9 cellular contexts compared by ENCODE assay signal in genomic region chr4:42152507-42153504, GRCh38. TPM values are rescaled to one million over a fixed set of nuclear protein-coding genes. Genes with fewer than 3 reads are reported as not detected.
A peak's percentile ranks its signal among the peaks of the same experiment; 100 is the strongest.
DNase-seq lines count a peak whose midpoint lies in the region; ATAC-seq, FAIRE-seq and TF ChIP-seq lines count a peak whose summit lies in the region.
"Had no signal": no experiment of that assay in that cellular context is flagged by ENCODE, and none has a peak within 500 bp of the region (broad histone marks: within the 10 kb centered on the region; RNA-seq: fewer than 3 reads in every experiment).

Gene BEND4, minus strand, starts transcription at chr4:42152655. Its CDS starts 512 bp downstream, at chr4:42152143.

- H3K79me1 ChIP-seq in H1 (ENCODE audit: low read depth, low read length): 0 out of 2 replicates have a peak, but pooled peaks cover 4% of the 10 kb centered on the region

- TF ChIP-seq EP300 in H1 (IDR thresholded peaks at IDR 0.05; ENCODE audit: borderline replicate concordance in 1 of 2, low read depth in 2 of 2, low read length in 2 of 2): no peak

- no peak within 1 kb of the TSS for H3K4ac ChIP-seq in H1 (replicated peaks; ENCODE audit: insufficient read length, low read depth, low read length)

- WGBS in H1 (ENCODE audit: extremely low coverage in 1 of 2, insufficient coverage in 1 of 2, insufficient read length in 1 of 2, insufficient replicate concordance in 2 of 2, low coverage in 1 of 2, low lambda C conversion rate in 2 of 2, missing lambda C conversion rate in 1 of 2), 2 experiments: 20% methylated on average over 42 of the region's 49 CpGs; no CpG with 5 or more reads in 1 of the 2 experiments
- 8 to 9% (median 8%) methylated on average over 47 to 49 of the region's 49 CpGs for whole genome bisulfite sequencing in psoas muscle, 3 donors

- no peak within 1 kb of the TSS; the same call in 1 of the 2 replicates for H2BK5ac ChIP-seq in H1 (ENCODE audit: low read depth, low read length)

- H3K18ac ChIP-seq in H1 (ENCODE audit: extremely low read depth, low read length): peak within 1 kb of the TSS; percentile 68; the same call in 1 of the 2 replicates

- TF ChIP-seq POLR2A in H1 (IDR thresholded peaks at IDR 0.05; ENCODE audit: control extremely low read depth in 1 of 2, low read depth in 2 of 2, low read length in 2 of 2): no peak

- TF ChIP-seq CTCF in H1 (IDR thresholded peaks at IDR 0.05; ENCODE audit: control extremely low read depth in 1 of 3, insufficient read depth in 1 of 3, low read depth in 1 of 3, low read length in 3 of 3): no peak
- TF ChIP-seq CTCF in psoas muscle (IDR thresholded peaks at IDR 0.05): no peak

- peak; percentile 69 for FAIRE-seq in H1 (lab: Jason Lieb, UNC)
- no peak for FAIRE-seq in RCC 7860 (lab: Jason Lieb, UNC)

- H3K9me3 ChIP-seq in ES-I3 (ENCODE audit: control insufficient read depth, insufficient read depth, low read length): no peaks in the 10 kb centered on the region
- no peaks in the 10 kb centered on the region for H3K9me3 ChIP-seq in KOPT-K1 (ENCODE audit: insufficient read depth, low read length, poor library complexity, severe bottlenecking)
- no peaks in the 10 kb centered on the region for H3K9me3 ChIP-seq in H1 (ENCODE audit: insufficient read depth in 2 of 2, low read depth in 1 of 2, low read length in 1 of 2)
- no peaks in the 10 kb centered on the region for H3K9me3 ChIP-seq in psoas muscle

- CTCF ChIA-PET in H1 (lab: Charles Lee; ENCODE audit: partially characterized antibody): interaction anchor here (1.0 to 1.1 kb wide), 2 partner anchors 127 to 146 kb away, joined by 3 read pairs; no protein-coding TSS in a partner anchor

- H3K4me1 ChIP-seq in ES-I3 (ENCODE audit: insufficient read depth, low read length): no peaks in the 10 kb centered on the region
- H3K4me1 ChIP-seq in H1 (replicated peaks in 1 of 4; ENCODE audit: control insufficient read depth in 3 of 4, insufficient read depth in 4 of 4, low read length in 3 of 4): peaks cover 0 to 9% (median 1%) of the 10 kb centered on the region in 4 experiments; a peak in 4 of 7 replicates
- H3K4me1 ChIP-seq in psoas muscle: no peaks in the 10 kb centered on the region

- peak within 1 kb of the TSS; percentile 56 to 66 (median 66) for H3K4me3 ChIP-seq in H1 (ENCODE audit: extremely low read depth in 1 of 4, insufficient read depth in 2 of 4, low read depth in 3 of 4, low read length in 4 of 4)
- H3K4me3 ChIP-seq in psoas muscle: peak within 1 kb of the TSS; percentile 56

- H4K5ac ChIP-seq in H1 (ENCODE audit: insufficient read length, low read depth, low read length): peak within 1 kb of the TSS; percentile 55

- H2BK120ac ChIP-seq in H1 (replicated peaks; ENCODE audit: low read depth, low read length): no peak within 1 kb of the TSS

- H3K23me2 ChIP-seq in H1 (ENCODE audit: low read depth, low read length): peaks cover 18% of the 10 kb centered on the region; the same call in 1 of the 2 replicates

- peak within 1 kb of the TSS; percentile 76 to 84 for H3K4me2 ChIP-seq in H1 (ENCODE audit: insufficient read depth in 1 of 2, low read depth in 2 of 2, low read length in 2 of 2)

- H3K14ac ChIP-seq in H1 (ENCODE audit: insufficient read length): no peak within 1 kb of the TSS

- H2AK5ac ChIP-seq in H1 (ENCODE audit: low read depth, low read length): no peak within 1 kb of the TSS

- H3K27me3 ChIP-seq in H1 (replicated peaks in 1 of 4; ENCODE audit: control insufficient read depth in 3 of 4, extremely low read depth in 1 of 4, insufficient read depth in 3 of 4, low read length in 3 of 4) (peaks cover 0 to 22% (median 16%) of the 10 kb centered on the region in 4 experiments; a peak in 6 of 7 replicates), psoas muscle (ENCODE audit: insufficient read depth in 3 of 3, low read length in 2 of 3) (peaks cover 5 to 66% (median 20%) of the 10 kb centered on the region in 3 donors)

- H3K36me3 ChIP-seq in ES-I3 (ENCODE audit: insufficient read depth, low read length) (no peaks in the 10 kb centered on the region), KOPT-K1 (ENCODE audit: insufficient read depth, low read length) (no peaks in the 10 kb centered on the region), H1 (ENCODE audit: control insufficient read depth in 2 of 4, insufficient read depth in 4 of 4, low read length in 3 of 4) (no peaks in the 10 kb centered on the region), psoas muscle (ENCODE audit: insufficient read depth in 1 of 2, low read depth in 1 of 2) (no peaks in the 10 kb centered on the region)

- ATAC-seq in GM19468 (IDR thresholded peaks at IDR 0.05; ENCODE audit: extremely low read depth, unreplicated experiment) (peak; percentile 1), psoas muscle (no peak), GM21367 (IDR thresholded peaks at IDR 0.05; ENCODE audit: unreplicated experiment) (no peak)

- TF ChIP-seq RAD21 in H1 (IDR thresholded peaks at IDR 0.05 in 1 of 2, conservative IDR thresholded peaks at IDR 0.05 in 1 of 2; ENCODE audit: low read depth in 2 of 2, low read length in 2 of 2): no peak

- H3K56ac ChIP-seq in H1 (replicated peaks; ENCODE audit: insufficient read length, low read depth, low read length): peak within 1 kb of the TSS; percentile 48

- H2BK15ac ChIP-seq in H1 (ENCODE audit: low read length): 0 out of 2 replicates have a peak within 1 kb of the TSS, but pooled peaks have one; percentile 47

- H2BK20ac ChIP-seq in H1 (ENCODE audit: low read length): no peak within 1 kb of the TSS

- DNase-seq in H1 (ENCODE audit: low read depth in 1 of 2, low spot score in 2 of 2) (peak in 1 of 2 experiments; percentile 55), psoas muscle (no peak), NCI-H2107 treated with DMSO at 0.1 percent for 48 hours (lab: John Stamatoyannopoulos, UW; ENCODE audit: unreplicated experiment) (no peak), RCC 7860 (ENCODE audit: low spot score) (no peak)

- POLR2A ChIA-PET in H1 (lab: Charles Lee; ENCODE audit: partially characterized antibody): interaction anchor here (0.9 to 1.2 kb wide), 3 partner anchors 9 to 195 kb away, joined by 3 to 5 read pairs (median 4); no protein-coding TSS in a partner anchor

- peaks cover 4 to 6% of the 10 kb centered on the region in 2 experiments for H4K20me1 ChIP-seq in H1 (replicated peaks in 1 of 2; ENCODE audit: control insufficient read depth in 1 of 2, insufficient read depth in 2 of 2, low read length in 2 of 2)

- H3K27ac ChIP-seq in KOPT-K1 (ENCODE audit: low read depth, low read length, poor library complexity, severe bottlenecking) (peak within 1 kb of the TSS; percentile 55), H1 (ENCODE audit: low read depth, low read length) (no peak within 1 kb of the TSS), psoas muscle (no peak within 1 kb of the TSS)

- H3K9ac ChIP-seq in ES-I3 (ENCODE audit: low read depth, low read length) (peak within 1 kb of the TSS; percentile 77), H1 (replicated peaks in 1 of 4; ENCODE audit: extremely low read depth in 1 of 4, low read depth in 3 of 4, low read length in 3 of 4) (peak within 1 kb of the TSS in 3 of 4 experiments; percentile 29 to 65 (median 54); a peak in 4 of 7 replicates)

- H4K91ac ChIP-seq in H1 (replicated peaks; ENCODE audit: insufficient read length, low read length): no peak within 1 kb of the TSS

- H4K8ac ChIP-seq in H1 (ENCODE audit: extremely low read depth, insufficient read depth, low read length): peak within 1 kb of the TSS; percentile 74; the same call in 1 of the 2 replicates

- no peak within 1 kb of the TSS for H2AFZ ChIP-seq in H1 (ENCODE audit: low read length)

- H3K23ac ChIP-seq in H1 (ENCODE audit: insufficient read length): no peak within 1 kb of the TSS

- H3K79me2 ChIP-seq in H1 (ENCODE audit: control insufficient read depth in 1 of 2, insufficient read depth in 2 of 2, low read length in 2 of 2): peaks cover 0 to 32% of the 10 kb centered on the region in 2 experiments; a peak in 2 of 4 replicates

- H2BK12ac ChIP-seq in H1 (ENCODE audit: low read depth, low read length): no peak within 1 kb of the TSS

- intact Hi-C loops in psoas muscle (cut with DNase I): no loop called here

TF ChIP-seq in H1, 55 proteins besides CTCF, POLR2A, EP300 and RAD21:
- TF ChIP-seq RBBP5 (IDR thresholded peaks at IDR 0.05; ENCODE audit: borderline replicate concordance, low read depth, low read length) (peak; percentile 13; the same call in 1 of the 2 replicates), TAF1 (IDR thresholded peaks at IDR 0.05; ENCODE audit: low read depth, low read length) (0 out of 2 replicates have a peak, but pooled peaks have one; percentile 25), CHD2 (IDR thresholded peaks at IDR 0.05; ENCODE audit: low read length) (no peak; the same call in 1 of the 2 replicates), YY1 (IDR thresholded peaks at IDR 0.05; ENCODE audit: low read depth, low read length) (0 out of 2 replicates have a peak, but pooled peaks have one; percentile 18), POLR2AphosphoS5 (IDR thresholded peaks at IDR 0.05; ENCODE audit: low read depth, low read length) (no peak), NANOG (IDR thresholded peaks at IDR 0.05; ENCODE audit: insufficient read depth, low read depth, low read length, poor library complexity, severe bottlenecking) (no peak), KDM5A (IDR thresholded peaks at IDR 0.05; ENCODE audit: low read length) (no peak), KDM1A (IDR thresholded peaks at IDR 0.05; ENCODE audit: borderline replicate concordance, low read length) (peak; percentile 95), KDM4A (IDR thresholded peaks at IDR 0.05; ENCODE audit: low read depth, low read length, severe bottlenecking) (peak; percentile 92), BACH1 (IDR thresholded peaks at IDR 0.05; ENCODE audit: low read length) (peak; percentile 50)
- TF ChIP-seq, protein P1, sequence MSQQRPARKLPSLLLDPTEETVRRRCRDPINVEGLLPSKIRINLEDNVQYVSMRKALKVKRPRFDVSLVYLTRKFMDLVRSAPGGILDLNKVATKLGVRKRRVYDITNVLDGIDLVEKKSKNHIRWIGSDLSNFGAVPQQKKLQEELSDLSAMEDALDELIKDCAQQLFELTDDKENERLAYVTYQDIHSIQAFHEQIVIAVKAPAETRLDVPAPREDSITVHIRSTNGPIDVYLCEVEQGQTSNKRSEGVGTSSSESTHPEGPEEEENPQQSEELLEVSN (IDR thresholded peaks at IDR 0.05): 0 out of 2 replicates have a peak, but pooled peaks have one; percentile 5

RNA-seq across cellular contexts. Expression of gene BEND4, which starts in this region (rescaled TPM):
- total RNA-seq in H1 (2021; fragmentation: NEBNext Ultra II Directional; extraction: Animal tissue kit (Norgen Biotek cat#: 25700)): 42.9 and 45.4 TPM in 2 replicates
- 10.0 and 12.2 TPM in 2 replicates for polyA plus RNA-seq in H1 (2011; rRNA removed)
- 13.4 TPM for polyA plus RNA-seq in H1 (2011; cell fraction: cytosol; rRNA removed)
- 8.6 TPM for polyA plus RNA-seq in H1 (2011; cell fraction: nucleus; rRNA removed)
- polyA plus RNA-seq in H1 (2012, experiment 1 of 2): 9.4 to 16.3 TPM (median 14.6 TPM) in 4 replicates
- polyA plus RNA-seq in H1 (2012, experiment 2 of 2): 1.2 TPM
- 14.4 TPM for polyA plus RNA-seq in H1 (2013, experiment 1 of 2)
- 14.2 TPM for polyA plus RNA-seq in H1 (2013, experiment 2 of 2)
- polyA minus RNA-seq in H1 (2011; rRNA and poly(A)+ RNA removed): 40.7 and 44.5 TPM in 2 replicates
- 24.5 TPM for polyA minus RNA-seq in H1 (2011; cell fraction: cytosol; rRNA and poly(A)+ RNA removed)
- 30.7 TPM for polyA minus RNA-seq in H1 (2011; cell fraction: nucleus; rRNA and poly(A)+ RNA removed)
- total RNA-seq in psoas muscle: under 1 TPM in 2 of 4 donors, not detected in 2; 0.02 TPM
- polyA plus RNA-seq in psoas muscle: not detected
- total RNA-seq: SK-MEL-5 had no signal

Comparison
In these comparisons a context has a peak if more than half of its experiments do, and no peak if none do; other contexts are left out.
1. RNA of gene BEND4 (total RNA-seq): 42.9 to 45.4 TPM in H1; 0.02 TPM in psoas muscle; every median in the first group is over 10 times any median in the second.